In genomic region chr6:165846123-165846966, GRCh38 we compare ENCODE assay signal across 15 cellular contexts.
A peak's percentile ranks its signal among the peaks of the same experiment; 100 is the strongest.
DNase-seq lines count a peak whose midpoint lies in the region; ATAC-seq and TF ChIP-seq lines count a peak whose summit lies in the region.
"Had no signal": no experiment of that assay in that cellular context is flagged by ENCODE, and none has a peak within 500 bp of the region (broad histone marks: within the 10 kb centered on the region; RNA-seq: fewer than 3 reads in every experiment).

No MANE protein-coding gene starts in this region.

- no peak overlapping the region for H3K27ac Mint-ChIP-seq in chondrocyte (ENCODE audit: unreplicated experiment)

- H2BK120ac ChIP-seq in mesendoderm (ENCODE audit: low read depth, low read length): no peak overlapping the region

- H3K18ac ChIP-seq in mesendoderm (ENCODE audit: low read length): no peak overlapping the region

- H3K36me3 ChIP-seq in mesendoderm (ENCODE audit: control insufficient read depth, insufficient read depth, low read length) (no peaks in the 10 kb centered on the region), tibial nerve (no peaks in the 10 kb centered on the region)

- H2BK5ac ChIP-seq in mesendoderm (ENCODE audit: low read length): no peak overlapping the region

- H3K36me3 Mint-ChIP-seq in chondrocyte (ENCODE audit: low read depth): no peaks in the 10 kb centered on the region
- H3K36me3 Mint-ChIP-seq: naive B cell had no signal

- ATAC-seq in HG03135 (IDR thresholded peaks at IDR 0.05; ENCODE audit: unreplicated experiment): no peak
- ATAC-seq: activated CD4-positive, CD25-positive, alpha-beta regulatory T cell treated with anti-CD3 and anti-CD28 coated beads, Interleukin-2, amount 50 U/mL, for 24 hours had no signal

- peaks cover 9% of the 10 kb centered on the region for H3K27me3 Mint-ChIP-seq in chondrocyte (ENCODE audit: low read depth)

- no peaks in the 10 kb centered on the region for H3K9me3 ChIP-seq in tibial nerve

- peak overlapping the region; percentile 27 for H3K56ac ChIP-seq in mesendoderm (ENCODE audit: low read length)

- no peak overlapping the region for H3K23ac ChIP-seq in mesendoderm (ENCODE audit: low read length)

- H3K27ac ChIP-seq in mesendoderm (ENCODE audit: low read depth, low read length) (no peak overlapping the region), tibial nerve (peak overlapping the region in 1 of 4 donors; percentile 42)
- H3K27ac ChIP-seq: 22Rv1 had no signal

- no peak overlapping the region for H3K4ac ChIP-seq in mesendoderm (ENCODE audit: low read depth, low read length)

- no peaks in the 10 kb centered on the region for H3K4me1 ChIP-seq in mesendoderm (ENCODE audit: control insufficient read depth, low read depth, low read length)
- peaks cover 0 to 11% (median 0%) of the 10 kb centered on the region in 4 donors for H3K4me1 ChIP-seq in tibial nerve

- no peak overlapping the region for H3K4me3 Mint-ChIP-seq in chondrocyte (ENCODE audit: unreplicated experiment)

- H3K4me3 ChIP-seq in mesendoderm (ENCODE audit: low read length) (no peak overlapping the region), tibial nerve (peak overlapping the region in 3 of 4 donors; percentile 10 to 35 (median 19))

- POLR2A ChIA-PET in HEK293T (lab: Yijun Ruan, JAX): interaction anchor here (1.5 kb wide), 1 partner anchor 114 kb away, joined by 4 read pairs; no protein-coding TSS in a partner anchor

- no peak overlapping the region for H3K4me2 ChIP-seq in mesendoderm (ENCODE audit: low read length)

- no peak for TF ChIP-seq CTCF in tibial nerve (IDR thresholded peaks at IDR 0.05)
- no peak for TF ChIP-seq CTCF in chondrocyte (IDR thresholded peaks at IDR 0.05)

- no peak overlapping the region for H3K9ac ChIP-seq in mesendoderm (ENCODE audit: low read length)

- no peak overlapping the region for H4K5ac ChIP-seq in mesendoderm (ENCODE audit: low read length)

- TF ChIP-seq POLR2A in tibial nerve (IDR thresholded peaks at IDR 0.05): no peak

- no CpG with 5 or more reads among the region's 22 CpGs for WGBS in mesendoderm (ENCODE audit: extremely low coverage, insufficient coverage, low lambda C conversion rate)
- 52 to 59% methylated on average over 22 of the region's 22 CpGs for WGBS in tibial nerve, 2 donors

- H3K4me1 Mint-ChIP-seq in chondrocyte (ENCODE audit: low read depth): peaks cover 7% of the 10 kb centered on the region

- no peak overlapping the region for H2AK5ac ChIP-seq in mesendoderm (ENCODE audit: low read length)

- no peak overlapping the region for H2BK15ac ChIP-seq in mesendoderm (replicated peaks; ENCODE audit: low read depth)

- no peak for TF ChIP-seq EP300 in tibial nerve (IDR thresholded peaks at IDR 0.05)

- H3K27me3 ChIP-seq in mesendoderm (ENCODE audit: insufficient read depth, low read length, poor library complexity): no peaks in the 10 kb centered on the region
- peaks cover 0 to 9% of the 10 kb centered on the region in 2 donors for H3K27me3 ChIP-seq in tibial nerve

- H3K79me2 ChIP-seq in mesendoderm (ENCODE audit: control insufficient read depth, insufficient read depth, low read length): no peaks in the 10 kb centered on the region

- CTCF ChIA-PET in HEK293T (lab: Yijun Ruan, JAX): interaction anchor here (0.9 to 2.0 kb wide), 4 partner anchors 10 to 406 kb away, joined by 3 to 9 read pairs (median 5); no protein-coding TSS in a partner anchor

- DNase-seq in DMS53 (lab: John Stamatoyannopoulos, UW) (peak; percentile 47), DMS53 treated with DMSO at 0.1 percent for 48 hours (lab: John Stamatoyannopoulos, UW; ENCODE audit: unreplicated experiment) (no peak), SHP77 treated with DMSO at 0.1 percent for 48 hours (lab: John Stamatoyannopoulos, UW) (peak; percentile 38), mesendoderm (no peak), tibial nerve (ENCODE audit: low spot score in 2 of 2) (no peak), chondrocyte (ENCODE audit: low spot score) (no peak), HEK293T (ENCODE audit: extremely low spot score) (no peak)
- DNase-seq: activated gamma-delta T cell; cerebellar nuclear complex; naive B cell; NCI-H187 treated with DMSO at 0.1 percent for 48 hours; stimulated activated CD4-positive, alpha-beta T cell treated with anti-CD3 and anti-CD28 coated beads, Interleukin-2, amount 100 ng/mL, for 24 hours had no signal

- H4K8ac ChIP-seq in mesendoderm (ENCODE audit: low read depth, low read length): no peak overlapping the region

- H3K79me1 ChIP-seq in mesendoderm (ENCODE audit: low read length): no peaks in the 10 kb centered on the region

- H3K9me3 Mint-ChIP-seq in chondrocyte (ENCODE audit: low read depth): no peaks in the 10 kb centered on the region

TF ChIP-seq in HEK293T, 16 proteins besides CTCF, POLR2A, EP300 and RAD21:
- no peak for TF ChIP-seq ELF4 (IDR thresholded peaks at IDR 0.05)
- no peak for TF ChIP-seq LEF1 (IDR thresholded peaks at IDR 0.05; ENCODE audit: borderline replicate concordance)

Comparison
In these comparisons a context has a peak if more than half of its experiments do, and no peak if none do; other contexts are left out.
1. DNase-seq: peak in DMS53 (single experiment) and SHP77 treated with DMSO at 0.1 percent for 48 hours (single experiment); none in DMS53 treated with DMSO at 0.1 percent for 48 hours (single experiment), mesendoderm (single experiment), tibial nerve (0 of 2), chondrocyte (single experiment) and HEK293T (single experiment).